Comparison of ENCODE assay signal across 19 cellular contexts in the genomic region with DNA sequence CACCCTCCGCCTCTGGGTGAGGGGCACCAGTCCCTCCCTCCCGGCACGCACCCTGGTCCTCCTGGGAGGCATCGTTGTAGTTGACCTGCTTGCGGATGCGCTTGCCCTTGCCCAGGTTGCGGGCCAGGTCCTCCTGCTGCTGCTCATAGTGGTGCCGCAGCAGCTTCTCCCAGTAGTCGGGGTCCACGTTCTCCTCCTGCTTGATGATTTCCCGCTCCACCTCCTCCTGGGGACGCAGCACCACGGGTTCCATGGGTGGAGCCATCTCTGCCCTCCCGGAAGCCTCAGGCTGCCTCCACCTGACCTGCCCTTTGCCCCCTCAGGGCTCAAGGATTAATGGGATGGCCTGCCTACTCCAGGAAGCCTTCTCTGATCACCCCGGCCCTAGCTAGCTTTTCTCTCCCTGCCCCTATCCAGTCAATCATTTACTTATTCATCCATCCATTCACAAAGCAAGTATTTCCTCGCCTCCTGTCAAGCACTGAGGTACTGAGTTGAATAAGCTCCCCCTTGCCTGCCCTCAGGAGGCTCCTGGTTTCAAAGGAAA. TPM values are rescaled to one million over a fixed set of nuclear protein-coding genes. Genes with fewer than 3 reads are reported as not detected.
DNase-seq lines count a peak whose midpoint lies in the region; ATAC-seq, FAIRE-seq and TF ChIP-seq lines count a peak whose summit lies in the region.
"Had no signal": no experiment of that assay in that cellular context is flagged by ENCODE, and none has a peak within 500 bp of the region (broad histone marks: within the 10 kb centered on the region; RNA-seq: fewer than 3 reads in every experiment).

No MANE protein-coding gene starts in this region.

- no peak for TF ChIP-seq CTCF in RWPE2 (IDR thresholded peaks at IDR 0.05; ENCODE audit: poor library complexity, severe bottlenecking)
- TF ChIP-seq CTCF in HepG2 (CRISPR knock-in tag; IDR thresholded peaks at IDR 0.05): no peak

- no peak for ATAC-seq in RWPE2 (ENCODE audit: low read depth)
- ATAC-seq in HepG2: peak; percentile 57
- no peak for ATAC-seq in GM18867 (IDR thresholded peaks at IDR 0.05; ENCODE audit: unreplicated experiment)
- ATAC-seq: CD8-positive, alpha-beta T cell; GM12878 had no signal

- H3K9me3 ChIP-seq in RWPE2 (ENCODE audit: severe bottlenecking) (no peaks in the 10 kb centered on the region), HepG2 (ENCODE audit: low read length) (no peaks in the 10 kb centered on the region)

- H3K27me3 ChIP-seq in RWPE2 (ENCODE audit: insufficient read depth, poor library complexity, severe bottlenecking): no peaks in the 10 kb centered on the region
- peaks cover 3 to 28% of the 10 kb centered on the region in 2 experiments; a peak in 3 of 5 replicates for H3K27me3 ChIP-seq in HepG2 (ENCODE audit: control insufficient read depth in 1 of 2, insufficient read depth in 2 of 2, low read length in 2 of 2)

- in situ Hi-C loops in HepG2 (cut with HindIII; ENCODE audit: extremely low pct_ligation_motif_present, low pct_unique_long_range_greater_than_20kb): no loop called here

- TF ChIP-seq POLR2A in HepG2 (IDR thresholded peaks at IDR 0.05; ENCODE audit: insufficient read depth in 1 of 2, low read depth in 2 of 2, low read length in 2 of 2): no peak

- TF ChIP-seq EP300 in HepG2 (IDR thresholded peaks at IDR 0.05; ENCODE audit: low read depth in 2 of 2, low read length in 2 of 2) (no peak), HepG2 (CRISPR knock-in tag; IDR thresholded peaks at IDR 0.05; ENCODE audit: borderline replicate concordance) (no peak)

- BruUV-seq in HepG2 (replicated peaks; lab: Mats Ljungman, UMichigan): no TSS peak

- H2AFZ ChIP-seq in HepG2 (ENCODE audit: low read length): no peak overlapping the region

- TF ChIP-seq RAD21 in HepG2 (CRISPR knock-in tag; IDR thresholded peaks at IDR 0.05): no peak

- no peak overlapping the region for H3K4me2 ChIP-seq in HepG2 (ENCODE audit: low read depth, low read length)

- 35% methylated on average over 9 of the region's 16 CpGs for WGBS in HepG2 (ENCODE audit: low lambda C conversion rate)

- POLR2A ChIA-PET in HepG2 (lab: Yijun Ruan, JAX): no interaction called here

- CTCF ChIA-PET in HepG2 (lab: Yijun Ruan, JAX; ENCODE audit: low intra/inter-chr PET ratio, low total read pairs): no interaction called here

- no peaks in the 10 kb centered on the region for H3K79me2 ChIP-seq in HepG2 (ENCODE audit: insufficient read depth, low read length)

- no peak overlapping the region for H3K9ac ChIP-seq in HepG2 (ENCODE audit: insufficient read depth, low read depth, low read length)

- H3K4me3 ChIP-seq in RWPE2 (ENCODE audit: severe bottlenecking) (no peak overlapping the region), HepG2 (replicated peaks in 1 of 3; ENCODE audit: insufficient read depth in 1 of 3, low read depth in 2 of 3, low read length in 3 of 3) (no peak overlapping the region)
- H3K4me3 ChIP-seq: GM12878 had no signal

- H4K20me1 ChIP-seq in HepG2 (ENCODE audit: insufficient read depth, low read length): no peaks in the 10 kb centered on the region

- DNase-seq in DMS53 (lab: John Stamatoyannopoulos, UW) (peak; percentile 28), DMS53 treated with DMSO at 0.1 percent for 48 hours (lab: John Stamatoyannopoulos, UW; ENCODE audit: unreplicated experiment) (no peak), RWPE2 (ENCODE audit: low spot score) (peak; percentile 63), HepG2 (ENCODE audit: low spot score) (peak; percentile 33), renal cortical epithelial cell (ENCODE audit: low read depth) (peak; percentile 3), NCI-H446 (lab: John Stamatoyannopoulos, UW) (no peak), iPS-NIHi11 (ENCODE audit: low spot score) (no peak)
- DNase-seq: CD8-positive, alpha-beta T cell; DND-41; HCEC 1CT; NCI-H1417; NCI-H187 treated with DMSO at 0.1 percent for 48 hours; NCI-H69 had no signal

- H3K4me1 ChIP-seq in RWPE2 (ENCODE audit: insufficient read depth, poor library complexity, severe bottlenecking): peaks cover 3% of the 10 kb centered on the region
- H3K4me1 ChIP-seq in HepG2 (ENCODE audit: insufficient read depth, low read length): peaks cover 23% of the 10 kb centered on the region

- intact Hi-C loops in HepG2 (cut with micrococcal nuclease; ENCODE audit: unreplicated experiment): no loop called here

- no peak overlapping the region for H3K27ac ChIP-seq in RWPE2 (ENCODE audit: poor library complexity, severe bottlenecking)
- H3K27ac ChIP-seq in HepG2 (ENCODE audit: extremely low read length, insufficient read depth, low read length): no peak overlapping the region
- H3K27ac ChIP-seq: 22Rv1 had no signal

- peak; percentile 23 for FAIRE-seq in HepG2 (lab: Jason Lieb, UNC)
- FAIRE-seq: G401.6, GM12878, RCC 7860 had no signal

- H3K36me3 ChIP-seq in RWPE2 (ENCODE audit: low read depth) (no peaks in the 10 kb centered on the region), HepG2 (replicated peaks in 1 of 2; ENCODE audit: control insufficient read depth in 1 of 2, insufficient read depth in 2 of 2, low read length in 2 of 2) (no peaks in the 10 kb centered on the region)

TF ChIP-seq in HepG2, 621 proteins besides CTCF, POLR2A, EP300 and RAD21 (continues in another document):
- TF ChIP-seq SOX6 (IDR thresholded peaks at IDR 0.05) (no peak), SOX6 (CRISPR knock-in tag; IDR thresholded peaks at IDR 0.05) (no peak), ZNF816 (CRISPR knock-in tag; IDR thresholded peaks at IDR 0.05; ENCODE audit: borderline replicate concordance) (no peak), ZNF792 (CRISPR knock-in tag; IDR thresholded peaks at IDR 0.05) (no peak)
- TF ChIP-seq, protein P1, sequence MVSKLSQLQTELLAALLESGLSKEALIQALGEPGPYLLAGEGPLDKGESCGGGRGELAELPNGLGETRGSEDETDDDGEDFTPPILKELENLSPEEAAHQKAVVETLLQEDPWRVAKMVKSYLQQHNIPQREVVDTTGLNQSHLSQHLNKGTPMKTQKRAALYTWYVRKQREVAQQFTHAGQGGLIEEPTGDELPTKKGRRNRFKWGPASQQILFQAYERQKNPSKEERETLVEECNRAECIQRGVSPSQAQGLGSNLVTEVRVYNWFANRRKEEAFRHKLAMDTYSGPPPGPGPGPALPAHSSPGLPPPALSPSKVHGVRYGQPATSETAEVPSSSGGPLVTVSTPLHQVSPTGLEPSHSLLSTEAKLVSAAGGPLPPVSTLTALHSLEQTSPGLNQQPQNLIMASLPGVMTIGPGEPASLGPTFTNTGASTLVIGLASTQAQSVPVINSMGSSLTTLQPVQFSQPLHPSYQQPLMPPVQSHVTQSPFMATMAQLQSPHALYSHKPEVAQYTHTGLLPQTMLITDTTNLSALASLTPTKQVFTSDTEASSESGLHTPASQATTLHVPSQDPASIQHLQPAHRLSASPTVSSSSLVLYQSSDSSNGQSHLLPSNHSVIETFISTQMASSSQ (IDR thresholded peaks at IDR 0.05; ENCODE audit: low read depth): peak; percentile 64; the same call in 1 of the 2 replicates
- TF ChIP-seq, protein P1 (CRISPR knock-in tag; IDR thresholded peaks at IDR 0.05; ENCODE audit: borderline replicate concordance): no peak; the same call in 1 of the 2 replicates

RNA-seq across cellular contexts. Expression of a gene that starts 53.5 kb away (rescaled TPM):
- total RNA-seq in HepG2 (2016; rRNA removed; fragmentation: Illumina TruSeq; extraction: Trizol) (0.02 TPM in 1 of 2 replicates, not detected in the other), renal cortical epithelial cell (1.2 TPM in 1 of 2 replicates, not detected in the other)
- total RNA-seq in HepG2 (2016; cell fraction: cytosol; rRNA removed; fragmentation: Illumina TruSeq; extraction: Trizol; ENCODE audit: low read depth): not detected in 2 replicates
- total RNA-seq in HepG2 (2016; cell fraction: insoluble cytoplasmic fraction; rRNA removed; fragmentation: Illumina TruSeq; extraction: Trizol): 0.11 TPM in 1 of 2 replicates, not detected in the other
- total RNA-seq in HepG2 (2016; cell fraction: membrane; rRNA removed; fragmentation: Illumina TruSeq; extraction: Trizol): not detected in 2 replicates
- total RNA-seq in HepG2 (2016; cell fraction: nucleus; rRNA removed; fragmentation: Illumina TruSeq; extraction: Trizol): 0.09 TPM in 1 of 2 replicates, not detected in the other
- 0.09 and 0.21 TPM in 2 replicates for polyA plus RNA-seq in HepG2 (2011; rRNA removed)
- 0.03 TPM in 1 of 2 replicates, not detected in the other for polyA plus RNA-seq in HepG2 (2011; cell fraction: cytosol; rRNA removed)
- 0.42 and 0.51 TPM in 2 replicates for polyA plus RNA-seq in HepG2 (2011; cell fraction: nucleus; rRNA removed)
- polyA plus RNA-seq in HepG2 (2012): 0.03 and 0.05 TPM in 2 replicates
- not detected in 2 replicates for polyA plus RNA-seq in HepG2 (2016; cell fraction: cytosol; fragmentation: Illumina TruSeq; extraction: Trizol; ENCODE audit: low read depth)
- not detected in 2 replicates for polyA plus RNA-seq in HepG2 (2016; cell fraction: insoluble cytoplasmic fraction; fragmentation: Illumina TruSeq; extraction: Trizol; ENCODE audit: low read depth)
- not detected in 2 replicates for polyA plus RNA-seq in HepG2 (2016; cell fraction: membrane; fragmentation: Illumina TruSeq; extraction: Trizol; ENCODE audit: low read depth)
- 0.10 and 0.29 TPM in 2 replicates for polyA plus RNA-seq in HepG2 (2016; cell fraction: nucleus; fragmentation: Illumina TruSeq; extraction: Trizol; ENCODE audit: insufficient read depth, low read depth)
- 0.10 and 0.56 TPM in 2 replicates for polyA minus RNA-seq in HepG2 (2011; rRNA and poly(A)+ RNA removed; ENCODE audit: low replicate concordance)
- not detected in 2 replicates for polyA minus RNA-seq in HepG2 (2011; cell fraction: cytosol; rRNA and poly(A)+ RNA removed)
- polyA minus RNA-seq in HepG2 (2011; cell fraction: nucleus; rRNA and poly(A)+ RNA removed): 0.13 and 0.50 TPM in 2 replicates
- total RNA-seq: HT1080 had no signal

Comparison
In these comparisons a context has a peak if more than half of its experiments do, and no peak if none do; other contexts are left out.
1. DNase-seq: peak in DMS53 (single experiment), RWPE2 (single experiment), HepG2 (single experiment) and renal cortical epithelial cell (single experiment); none in DMS53 treated with DMSO at 0.1 percent for 48 hours (single experiment), NCI-H446 (0 of 2) and iPS-NIHi11 (single experiment).